17 cellular contexts compared by ENCODE assay signal in genomic region chr1:17844146-17844826, GRCh38.
"Had no signal": no experiment of that assay in that cellular context is flagged by ENCODE, and none has a peak within 500 bp of the region (broad histone marks: within the 10 kb centered on the region; RNA-seq: fewer than 3 reads in every experiment).

No MANE protein-coding gene starts in this region.

- H3K4me3 Mint-ChIP-seq: activated CD8-positive, alpha-beta T cell treated with anti-CD3 and anti-CD28 coated beads for 36 hours; activated naive CD8-positive, alpha-beta T cell treated with anti-CD3 and anti-CD28 coated beads, Interleukin-2, amount 50 U/mL, for 24 hours; mesothelial cell of epicardium; neural crest cell had no signal

- H3K27ac Mint-ChIP-seq: activated CD8-positive, alpha-beta T cell treated with anti-CD3 and anti-CD28 coated beads for 36 hours; activated naive CD8-positive, alpha-beta T cell treated with anti-CD3 and anti-CD28 coated beads, Interleukin-2, amount 50 U/mL, for 24 hours; mesothelial cell of epicardium had no signal

- FAIRE-seq: astrocyte, endothelial cell of umbilical vein, small intestine had no signal

- H3K4me1 Mint-ChIP-seq: activated naive CD8-positive, alpha-beta T cell treated with anti-CD3 and anti-CD28 coated beads, Interleukin-2, amount 50 U/mL, for 24 hours; mesothelial cell of epicardium; neural crest cell had no signal

- H3K4me3 ChIP-seq: cardiac muscle cell, coronary artery, gastrocnemius medialis, lower lobe of right lung, right atrium auricular region, tibial artery, uterus had no signal

- ATAC-seq: activated CD8-positive, alpha-beta T cell treated with anti-CD3 and anti-CD28 coated beads for 36 hours; activated naive CD8-positive, alpha-beta T cell treated with anti-CD3 and anti-CD28 coated beads, Interleukin-2, amount 50 U/mL, for 24 hours; gastrocnemius medialis; lower lobe of right lung had no signal

- DNase-seq: activated CD4-positive, alpha-beta T cell treated with anti-CD3 and anti-CD28 coated beads for 4 hours; activated CD8-positive, alpha-beta memory T cell treated with anti-CD3 and anti-CD28 coated beads, Interleukin-2, amount 50 U/mL, for 4 hours; activated CD8-positive, alpha-beta T cell treated with anti-CD3 and anti-CD28 coated beads for 36 hours; activated naive CD8-positive, alpha-beta T cell treated with anti-CD3 and anti-CD28 coated beads, Interleukin-2, amount 50 U/mL, for 24 hours; effector CD4-positive, alpha-beta T cell; gastrocnemius medialis; lower lobe of right lung; small intestine; tibial artery; uterus had no signal

- H3K9me3 Mint-ChIP-seq: activated CD8-positive, alpha-beta T cell treated with anti-CD3 and anti-CD28 coated beads for 36 hours; mesothelial cell of epicardium; neural crest cell had no signal
